Comparison of ENCODE assay signal across 8 cellular contexts in genomic region chr13:102846261-102847015, GRCh38. TPM values are rescaled to one million over a fixed set of nuclear protein-coding genes. Genes with fewer than 3 reads are reported as not detected.
DNase-seq lines count a peak whose midpoint lies in the region; ATAC-seq, FAIRE-seq and TF ChIP-seq lines count a peak whose summit lies in the region.

No MANE protein-coding gene starts in this region.

- FAIRE-seq in K562 (lab: Jason Lieb, UNC), result peak; percentile 32

- DNase-seq in GM03348 (ENCODE audit: low spot score), result peak; percentile 50
- DNase-seq in GM23338 (ENCODE audit: low spot score), result peak; percentile 36
- peak; percentile 95 for DNase-seq in Karpas-422
- DNase-seq in T-cell, result peak; percentile 18 to 67 (median 47)
- DNase-seq in K562 (ENCODE audit: extremely low read depth in 1 of 4, low spot score in 3 of 4), result peak in 1 of 4 experiments; percentile 37
- DNase-seq in NCI-H2196 (lab: John Stamatoyannopoulos, UW; ENCODE audit: unreplicated experiment), result no peak

- no peak for TF ChIP-seq CTCF in GM23338 (conservative IDR thresholded peaks at IDR 0.05; ENCODE audit: low read depth in 2 of 2)
- TF ChIP-seq CTCF in K562 (IDR thresholded peaks at IDR 0.05 in 2 of 3, conservative IDR thresholded peaks at IDR 0.05 in 1 of 3; ENCODE audit: insufficient read depth in 2 of 3, low read depth in 1 of 3, low read length in 3 of 3), result no peak

- no peak for TF ChIP-seq RAD21 in K562 (CRISPR knock-in tag; conservative IDR thresholded peaks at IDR 0.05 in 1 of 2, IDR thresholded peaks at IDR 0.05 in 1 of 2)

- CTCF ChIA-PET in T-cell (lab: Charles Lee) (interaction anchor here (0.5 to 6.3 kb wide), 15 partner anchors 10 to 267 kb away, joined by 3 to 93 read pairs (median 4); partner anchors contain the start of genes TEX30 (in 1 of the 2) and TPP2 (in 1 of the 2)), K562 (lab: Yijun Ruan, JAX; ENCODE audit: low intra/inter-chr PET ratio) (no interaction called here)

- H3K27ac ChIP-seq in GM23338 (ENCODE audit: low read depth) (peak overlapping the region; percentile 67), Karpas-422 (ENCODE audit: low read length) (peak overlapping the region; percentile 97), K562 (ENCODE audit: extremely low read depth, low read depth, low read length) (peak overlapping the region; percentile 93), iPS-20b (ENCODE audit: low read length) (peak overlapping the region; percentile 72), skin epidermis (peak overlapping the region; percentile 74 to 99 (median 97))

- in situ Hi-C loops in K562 (cut with MboI), result loop anchor here (5.0 kb wide), 1 partner anchor 249 kb away; the partner anchor contains the start of gene TPP2

- H3K36me3 ChIP-seq in GM23338 (ENCODE audit: insufficient read depth), result no peaks in the 10 kb centered on the region
- H3K36me3 ChIP-seq in Karpas-422 (ENCODE audit: insufficient read depth, low read length), result no peaks in the 10 kb centered on the region
- H3K36me3 ChIP-seq in K562 (ENCODE audit: control insufficient read depth, insufficient read depth, low read length), result no peaks in the 10 kb centered on the region
- H3K36me3 ChIP-seq in iPS-20b (ENCODE audit: insufficient read depth, low read depth, low read length), result no peaks in the 10 kb centered on the region

- H3K9me1 ChIP-seq in K562 (ENCODE audit: control insufficient read depth, insufficient read depth, low read length), result no peaks in the 10 kb centered on the region

- peak overlapping the region; percentile 99 for H3K9ac ChIP-seq in Karpas-422 (ENCODE audit: low read length)
- peak overlapping the region; percentile 88 to 97 for H3K9ac ChIP-seq in K562 (ENCODE audit: insufficient read depth in 1 of 2, low read depth in 2 of 2, low read length in 2 of 2)
- H3K9ac ChIP-seq in iPS-20b (ENCODE audit: low read depth, low read length), result peak overlapping the region; percentile 89

- whole genome bisulfite sequencing in K562 (ENCODE audit: insufficient coverage, low coverage, missing lambda C conversion rate), result under 1% methylated on average over 25 of the region's 31 CpGs

- H3K79me2 ChIP-seq in GM23338 (replicated peaks; ENCODE audit: insufficient read depth) (peaks cover 25% of the 10 kb centered on the region), Karpas-422 (ENCODE audit: low read length) (peaks cover 46% of the 10 kb centered on the region), K562 (ENCODE audit: control insufficient read depth, insufficient read depth, low read length) (peaks cover 37% of the 10 kb centered on the region)

- no peaks in the 10 kb centered on the region for H3K9me3 ChIP-seq in Karpas-422 (ENCODE audit: low read length)
- H3K9me3 ChIP-seq in K562 (replicated peaks; ENCODE audit: control insufficient read depth, insufficient read depth, low read depth, low read length), result no peaks in the 10 kb centered on the region
- H3K9me3 ChIP-seq in iPS-20b (ENCODE audit: insufficient read depth, low read depth, low read length), result no peaks in the 10 kb centered on the region

- peaks cover 11% of the 10 kb centered on the region for H3K4me1 Mint-ChIP-seq in GM23338
- H3K4me1 Mint-ChIP-seq in T-cell, result peaks cover 43 to 52% (median 51%) of the 10 kb centered on the region in 3 donors

- H3K9me2 ChIP-seq in GM23338 (ENCODE audit: insufficient read depth), result no peaks in the 10 kb centered on the region
- no peaks in the 10 kb centered on the region for H3K9me2 ChIP-seq in Karpas-422 (replicated peaks; ENCODE audit: insufficient read depth, low read length)

- H3K36me3 Mint-ChIP-seq in GM23338 (ENCODE audit: low read depth) (no peaks in the 10 kb centered on the region), T-cell (peaks cover 4% of the 10 kb centered on the region)

- H3K4me2 ChIP-seq in GM23338 (peak overlapping the region; percentile 89), Karpas-422 (ENCODE audit: low read depth, low read length, poor library complexity, severe bottlenecking) (peak overlapping the region; percentile 90), K562 (ENCODE audit: insufficient read depth, low read length) (peak overlapping the region; percentile 90)

- no peak for TF ChIP-seq POLR2A in K562 (conservative IDR thresholded peaks at IDR 0.05)

- H3K27ac Mint-ChIP-seq in GM23338 (peak overlapping the region; percentile 97), T-cell (peak overlapping the region; percentile 98 to 99)

- H3K4me1 ChIP-seq in GM23338 (ENCODE audit: insufficient read depth), result peaks cover 4% of the 10 kb centered on the region; the same call in 1 of the 2 replicates
- H3K4me1 ChIP-seq in Karpas-422 (ENCODE audit: low read length), result peaks cover 24% of the 10 kb centered on the region
- peaks cover 4 to 6% of the 10 kb centered on the region in 2 experiments; a peak in 3 of 5 replicates for H3K4me1 ChIP-seq in K562 (replicated peaks in 1 of 2; ENCODE audit: control insufficient read depth in 2 of 2, insufficient read depth in 2 of 2, low read length in 2 of 2)
- H3K4me1 ChIP-seq in iPS-20b (ENCODE audit: insufficient read depth, low read length), result peaks cover 2% of the 10 kb centered on the region; the same call in 1 of the 2 replicates

- TSS peak; percentile 52 for BruUV-seq in K562 (replicated peaks; lab: Mats Ljungman, UMichigan)

- ATAC-seq in GM23338 (peak; percentile 46), T-cell (replicated peaks in 1 of 4) (peak; percentile 58 to 65 (median 62)), K562 (peak; percentile 66)

- no peaks in the 10 kb centered on the region for H3K9me3 Mint-ChIP-seq in GM23338
- no peaks in the 10 kb centered on the region for H3K9me3 Mint-ChIP-seq in T-cell

- POLR2A ChIA-PET in T-cell (lab: Charles Lee), result interaction anchor here (0.7 to 2.5 kb wide), 5 partner anchors 73 to 251 kb away, joined by 3 to 30 read pairs (median 10); partner anchors contain the start of genes TPP2 (in 2 of the 2) and TEX30 (in 1 of the 2)
- POLR2A ChIA-PET in K562 (lab: Yijun Ruan, JAX), result interaction anchor here (0.6 to 1.1 kb wide), 3 partner anchors 122 to 254 kb away, joined by 3 read pairs; no protein-coding TSS in a partner anchor

- H3K27me3 ChIP-seq in GM23338 (ENCODE audit: insufficient read depth), result no peaks in the 10 kb centered on the region
- no peaks in the 10 kb centered on the region for H3K27me3 ChIP-seq in Karpas-422 (ENCODE audit: low read length)
- H3K27me3 ChIP-seq in K562 (ENCODE audit: control insufficient read depth in 2 of 2, insufficient read depth in 2 of 2, low read length in 2 of 2), result no peaks in the 10 kb centered on the region
- H3K27me3 ChIP-seq in iPS-20b (ENCODE audit: insufficient read depth, low read length), result no peaks in the 10 kb centered on the region

- intact Hi-C loops in K562 (cut with micrococcal nuclease), result loop anchor here (1.0 to 2.0 kb wide), 4 partner anchors 46 to 266 kb away; partner anchors contain the start of gene TEX30

- no peak for TF ChIP-seq EP300 in K562 (IDR thresholded peaks at IDR 0.05; ENCODE audit: low read length)

- peak overlapping the region; percentile 75 for H2AFZ ChIP-seq in GM23338
- H2AFZ ChIP-seq in Karpas-422 (ENCODE audit: low read length), result peak overlapping the region; percentile 88; the same call in 1 of the 2 replicates
- H2AFZ ChIP-seq in K562 (ENCODE audit: low read depth, low read length), result peak overlapping the region; percentile 94

- peaks cover 16% of the 10 kb centered on the region for H3K27me3 Mint-ChIP-seq in GM23338 (ENCODE audit: insufficient read depth, low read depth, poor library complexity)
- no peaks in the 10 kb centered on the region for H3K27me3 Mint-ChIP-seq in T-cell

- no peaks in the 10 kb centered on the region for H3F3A ChIP-seq in GM23338 (replicated peaks; ENCODE audit: low read depth)

- H3K4me3 Mint-ChIP-seq in GM23338, result peak overlapping the region; percentile 98
- H3K4me3 Mint-ChIP-seq in T-cell, result peak overlapping the region; percentile 91 to 98 (median 93)

- no peaks in the 10 kb centered on the region for H4K20me1 ChIP-seq in GM23338 (replicated peaks; ENCODE audit: insufficient read depth)
- no peaks in the 10 kb centered on the region for H4K20me1 ChIP-seq in Karpas-422 (ENCODE audit: insufficient read depth, low read depth, low read length)
- H4K20me1 ChIP-seq in K562 (replicated peaks; ENCODE audit: control insufficient read depth, insufficient read depth, low read length), result no peaks in the 10 kb centered on the region

- peak overlapping the region; percentile 89 for H3K4me3 ChIP-seq in GM23338
- H3K4me3 ChIP-seq in Karpas-422 (ENCODE audit: low read length), result peak overlapping the region; percentile 97
- peak overlapping the region; percentile 99 for H3K4me3 ChIP-seq in K562
- H3K4me3 ChIP-seq in iPS-20b (ENCODE audit: low read length), result peak overlapping the region; percentile 97
- peak overlapping the region; percentile 79 to 99 (median 94) for H3K4me3 ChIP-seq in skin epidermis

RNA-seq across cellular contexts. Expression of gene ERCC5, which starts 0.6 kb away (rescaled TPM):
- 25.4 and 33.0 TPM in 2 replicates for total RNA-seq in GM23338 (2014; rRNA removed; shearing (Covaris generic))
- polyA plus RNA-seq in GM23338 (2016; fragmentation: Nextera tagmentation; extraction: Ambion mirVana) (21.9 and 26.2 TPM in 2 replicates), K562 (2011; rRNA removed) (16.6 and 17.6 TPM in 2 replicates), K562 (2014; fragmentation: Illumina TruSeq; extraction: Trizol) (32.5 and 35.4 TPM in 2 replicates), K562 (2014; fragmentation: Nextera tagmentation; extraction: Ambion mirVana) (10 to 100 TPM in 1 of 2 experiments, 1 to 10 TPM in 1; 7.4 to 10.4 TPM), K562 (2014; rRNA removed) (25.9 and 37.2 TPM in 2 replicates)
- total RNA-seq in Karpas-422 (2014; rRNA removed; shearing (Covaris generic); ENCODE audit: low replicate concordance), result 43.3 and 45.3 TPM in 2 replicates
- total RNA-seq in T-cell (100 to 1,000 TPM; 104 to 123 (median 114) TPM), K562 (2014; rRNA removed) (29.3 and 33.9 TPM in 2 replicates), K562 (2014; rRNA removed; fragmentation: Illumina TruSeq; extraction: Trizol) (36.0 and 44.9 TPM in 2 replicates), K562 (2015; rRNA removed; fragmentation: Illumina TruSeq; extraction: Trizol) (37.6 and 43.1 TPM in 2 replicates), K562 (2021) (24.4 and 25.5 TPM in 2 replicates)
- total RNA-seq in K562 (2011; cell fraction: chromatin; rRNA removed; ENCODE audit: low replicate concordance), result 11.9 and 36.9 TPM in 2 replicates
- total RNA-seq in K562 (2011; cell fraction: nucleolus; rRNA removed), result 8.8 and 11.8 TPM in 2 replicates
- total RNA-seq in K562 (2011; cell fraction: nucleoplasm; rRNA removed), result 14.2 and 14.5 TPM in 2 replicates
- polyA plus RNA-seq in K562 (2011; cell fraction: cytosol; rRNA removed), result 3.6 and 8.8 TPM in 2 replicates
- polyA plus RNA-seq in K562 (2011; cell fraction: nucleus; rRNA removed), result 30.0 and 36.8 TPM in 2 replicates
- 18.3 and 21.3 TPM in 2 replicates for polyA plus RNA-seq in K562 (2012)
- 19.4 and 24.8 TPM in 2 replicates for polyA minus RNA-seq in K562 (2011; rRNA and poly(A)+ RNA removed)
- polyA minus RNA-seq in K562 (2011; cell fraction: cytosol; rRNA and poly(A)+ RNA removed), result 11.5 and 13.3 TPM in 2 replicates
- 22.9 and 39.3 TPM in 2 replicates for polyA minus RNA-seq in K562 (2011; cell fraction: nucleus; rRNA and poly(A)+ RNA removed)

RNA-seq across cellular contexts. Expression of gene BIVM, which starts 47.5 kb away (rescaled TPM):
- total RNA-seq in GM23338 (2014; rRNA removed; shearing (Covaris generic)), result 4.2 and 4.3 TPM in 2 replicates
- polyA plus RNA-seq in GM23338 (2016; fragmentation: Nextera tagmentation; extraction: Ambion mirVana) (2.3 and 3.2 TPM in 2 replicates), K562 (2011; rRNA removed) (16.9 and 23.1 TPM in 2 replicates), K562 (2014; fragmentation: Illumina TruSeq; extraction: Trizol) (12.7 and 14.8 TPM in 2 replicates), K562 (2014; fragmentation: Nextera tagmentation; extraction: Ambion mirVana) (1 to 10 TPM; 3.6 to 4.1 TPM), K562 (2014; rRNA removed) (19.5 and 25.5 TPM in 2 replicates)
- total RNA-seq in Karpas-422 (2014; rRNA removed; shearing (Covaris generic); ENCODE audit: low replicate concordance), result not detected in 2 replicates
- total RNA-seq in T-cell (10 to 100 TPM in 2 of 5 donors, 1 to 10 TPM in 3; 6.2 to 15.6 (median 9.3) TPM), K562 (2014; rRNA removed) (11.1 and 18.2 TPM in 2 replicates), K562 (2014; rRNA removed; fragmentation: Illumina TruSeq; extraction: Trizol) (18.3 and 22.5 TPM in 2 replicates), K562 (2015; rRNA removed; fragmentation: Illumina TruSeq; extraction: Trizol) (14.2 and 16.8 TPM in 2 replicates), K562 (2021) (15.9 and 17.1 TPM in 2 replicates)
- total RNA-seq in K562 (2011; cell fraction: chromatin; rRNA removed; ENCODE audit: low replicate concordance), result 25.3 and 78.1 TPM in 2 replicates
- 11.5 and 14.9 TPM in 2 replicates for total RNA-seq in K562 (2011; cell fraction: nucleolus; rRNA removed)
- 34.8 and 48.7 TPM in 2 replicates for total RNA-seq in K562 (2011; cell fraction: nucleoplasm; rRNA removed)
- polyA plus RNA-seq in K562 (2011; cell fraction: cytosol; rRNA removed), result 5.2 and 7.8 TPM in 2 replicates
- polyA plus RNA-seq in K562 (2011; cell fraction: nucleus; rRNA removed), result 15.4 and 15.8 TPM in 2 replicates
- 10.5 and 14.3 TPM in 2 replicates for polyA plus RNA-seq in K562 (2012)
- 11.6 and 13.9 TPM in 2 replicates for polyA minus RNA-seq in K562 (2011; rRNA and poly(A)+ RNA removed)
- 3.1 and 6.6 TPM in 2 replicates for polyA minus RNA-seq in K562 (2011; cell fraction: cytosol; rRNA and poly(A)+ RNA removed)
- 13.1 and 14.9 TPM in 2 replicates for polyA minus RNA-seq in K562 (2011; cell fraction: nucleus; rRNA and poly(A)+ RNA removed)

RNA-seq across cellular contexts. Expression of gene POGLUT2, which starts 47.7 kb away (rescaled TPM):
- total RNA-seq in GM23338 (2014; rRNA removed; shearing (Covaris generic)), result 17.5 and 24.7 TPM in 2 replicates
- polyA plus RNA-seq in GM23338 (2016; fragmentation: Nextera tagmentation; extraction: Ambion mirVana) (14.6 and 16.3 TPM in 2 replicates), K562 (2011; rRNA removed) (9.2 and 11.8 TPM in 2 replicates), K562 (2014; fragmentation: Illumina TruSeq; extraction: Trizol) (9.4 and 11.4 TPM in 2 replicates), K562 (2014; fragmentation: Nextera tagmentation; extraction: Ambion mirVana) (1 to 10 TPM; 3.8 to 5.2 TPM), K562 (2014; rRNA removed) (9.3 and 15.3 TPM in 2 replicates)
- not detected in 2 replicates for total RNA-seq in Karpas-422 (2014; rRNA removed; shearing (Covaris generic); ENCODE audit: low replicate concordance)
- total RNA-seq in T-cell (1 to 10 TPM in 1 of 5 donors, under 1 TPM in 4; 0.18 to 1.6 (median 0.93) TPM), K562 (2014; rRNA removed) (10.3 and 11.8 TPM in 2 replicates), K562 (2014; rRNA removed; fragmentation: Illumina TruSeq; extraction: Trizol) (10.8 and 11.6 TPM in 2 replicates), K562 (2015; rRNA removed; fragmentation: Illumina TruSeq; extraction: Trizol) (11.2 and 11.4 TPM in 2 replicates), K562 (2021) (9.7 and 10.6 TPM in 2 replicates)
- total RNA-seq in K562 (2011; cell fraction: chromatin; rRNA removed; ENCODE audit: low replicate concordance), result 9.5 and 12.8 TPM in 2 replicates
- total RNA-seq in K562 (2011; cell fraction: nucleolus; rRNA removed), result 11.4 and 12.0 TPM in 2 replicates
- 9.9 and 13.9 TPM in 2 replicates for total RNA-seq in K562 (2011; cell fraction: nucleoplasm; rRNA removed)
- 5.7 and 6.6 TPM in 2 replicates for polyA plus RNA-seq in K562 (2011; cell fraction: cytosol; rRNA removed)
- 4.2 and 6.4 TPM in 2 replicates for polyA plus RNA-seq in K562 (2011; cell fraction: nucleus; rRNA removed)
- 9.0 and 10.9 TPM in 2 replicates for polyA plus RNA-seq in K562 (2012)
- polyA minus RNA-seq in K562 (2011; rRNA and poly(A)+ RNA removed), result 7.8 and 8.8 TPM in 2 replicates
- 4.4 and 4.9 TPM in 2 replicates for polyA minus RNA-seq in K562 (2011; cell fraction: cytosol; rRNA and poly(A)+ RNA removed)
- polyA minus RNA-seq in K562 (2011; cell fraction: nucleus; rRNA and poly(A)+ RNA removed), result 5.3 and 7.0 TPM in 2 replicates
